In genomic region chr1:38045431-38046332, GRCh38 we compare ENCODE assay signal across 8 cellular contexts. TPM values are rescaled to one million over a fixed set of nuclear protein-coding genes. Genes with fewer than 3 reads are reported as not detected.
DNase-seq lines count a peak whose midpoint lies in the region; ATAC-seq and TF ChIP-seq lines count a peak whose summit lies in the region.

No MANE protein-coding gene starts in this region.

- peaks cover 28% of the 10 kb centered on the region for H3K4me1 ChIP-seq in lower lobe of right lung

- TF ChIP-seq CTCF in GM06990 (IDR thresholded peaks at IDR 0.05; ENCODE audit: insufficient read depth, low read length, poor library complexity, severe bottlenecking): no peak
- TF ChIP-seq CTCF in lower lobe of right lung (IDR thresholded peaks at IDR 0.05): no peak

- intact Hi-C loops in lower lobe of right lung (cut with DNase I): no loop called here

- ATAC-seq in HG02970 (IDR thresholded peaks at IDR 0.05; ENCODE audit: low FRiP score, unreplicated experiment): peak; percentile 16
- ATAC-seq in lower lobe of right lung: no peak

- no peak overlapping the region for H3K27ac ChIP-seq in lower lobe of right lung

- H3K36me3 ChIP-seq in GM06990 (ENCODE audit: control insufficient read depth, insufficient read depth, low read length): no peaks in the 10 kb centered on the region
- no peaks in the 10 kb centered on the region for H3K36me3 ChIP-seq in lower lobe of right lung

- no peaks in the 10 kb centered on the region for H3K9me3 ChIP-seq in lower lobe of right lung

- DNase-seq in GM06990 (ENCODE audit: extremely low read depth, insufficient read length) (no peak), lower lobe of right lung (peak; percentile 57), NCI-H2107 (lab: John Stamatoyannopoulos, UW) (no peak), RKO (ENCODE audit: low spot score) (no peak), NCI-H774 (lab: John Stamatoyannopoulos, UW) (no peak), islet precursor cell (no peak)
- DNase-seq in activated naive CD4-positive, alpha-beta T cell treated with anti-CD3 and anti-CD28 coated beads, Interleukin-2, amount 50 U/mL, for 16 hours: peak; percentile 28

- no peaks in the 10 kb centered on the region for H3K27me3 ChIP-seq in GM06990 (replicated peaks; ENCODE audit: control insufficient read depth, insufficient read depth, low read length)
- H3K27me3 ChIP-seq in lower lobe of right lung (ENCODE audit: low read depth): peaks cover 67% of the 10 kb centered on the region

- H3K4me3 ChIP-seq in GM06990 (replicated peaks; ENCODE audit: low read depth, low read length) (peak overlapping the region; percentile 68), lower lobe of right lung (peak overlapping the region; percentile 21)

RNA-seq across cellular contexts. Expression of gene POU3F1, which starts 0.9 kb away (rescaled TPM):
- not detected for total RNA-seq in lower lobe of right lung

RNA-seq across cellular contexts. Expression of gene UTP11, which starts 33.1 kb away (rescaled TPM):
- total RNA-seq in lower lobe of right lung: 22.8 TPM

RNA-seq across cellular contexts. Expression of gene FHL3, which starts 40.4 kb away (rescaled TPM):
- 16.9 TPM for total RNA-seq in lower lobe of right lung

RNA-seq across cellular contexts. Expression of gene SF3A3, which starts 55.9 kb away (rescaled TPM):
- total RNA-seq in lower lobe of right lung: 41.8 TPM

Comparison
In these comparisons a context has a peak if more than half of its experiments do, and no peak if none do; other contexts are left out.
1. DNase-seq: peak in activated naive CD4-positive, alpha-beta T cell treated with anti-CD3 and anti-CD28 coated beads, Interleukin-2, amount 50 U/mL, for 16 hours (single experiment) and lower lobe of right lung (single experiment); none in GM06990 (single experiment), NCI-H2107 (single experiment), RKO (single experiment), NCI-H774 (single experiment) and islet precursor cell (single experiment).